In the genomic region with DNA sequence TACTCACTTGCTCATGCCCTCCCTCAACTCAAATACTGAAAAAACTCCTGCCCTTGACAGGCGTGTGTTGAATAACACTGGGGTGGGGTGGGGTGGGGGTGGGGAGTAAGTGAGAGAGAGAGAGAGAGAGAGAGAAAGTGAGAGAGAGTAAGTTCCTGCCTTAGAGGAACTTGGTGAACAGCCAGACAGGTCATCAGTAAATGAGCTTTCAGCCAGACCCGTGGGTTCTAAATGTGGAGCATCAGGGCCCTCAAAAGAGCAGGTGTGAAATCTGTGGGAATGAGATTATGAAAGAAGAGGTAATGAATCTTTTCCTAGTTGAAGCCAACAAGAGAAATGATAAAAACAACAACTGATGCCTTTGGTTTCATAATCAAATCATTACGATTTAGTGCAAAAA, we compare ENCODE assay signal across 14 cellular contexts.
DNase-seq lines count a peak whose midpoint lies in the region; ATAC-seq and TF ChIP-seq lines count a peak whose summit lies in the region.
"Had no signal": no experiment of that assay in that cellular context is flagged by ENCODE, and none has a peak within 500 bp of the region (broad histone marks: within the 10 kb centered on the region; RNA-seq: fewer than 3 reads in every experiment).

No MANE protein-coding gene starts in this region.

- ATAC-seq in HG03439 (IDR thresholded peaks at IDR 0.05; ENCODE audit: unreplicated experiment): no peak
- ATAC-seq in HG02885 (IDR thresholded peaks at IDR 0.05; ENCODE audit: poor library complexity, unreplicated experiment): no peak
- ATAC-seq: CD8-positive, alpha-beta T cell; HepG2 had no signal

- H3K4me3 ChIP-seq in fibroblast of villous mesenchyme (ENCODE audit: low read depth, low read length): no peak overlapping the region
- H3K4me3 ChIP-seq: BLaER1 had no signal

- DNase-seq in NCI-H1105 treated with DMSO at 0.1 percent for 48 hours (lab: John Stamatoyannopoulos, UW) (peak; percentile 1), NCI-H1105 (lab: John Stamatoyannopoulos, UW) (no peak), fibroblast of villous mesenchyme (ENCODE audit: low read depth) (peak; percentile 17), myocyte (ENCODE audit: low read depth) (peak; percentile 59), 8988T (no peak)
- DNase-seq: Calu3; CD8-positive, alpha-beta T cell; DMS79 treated with DMSO at 0.1 percent for 48 hours; H9; KBM-7 had no signal

- no peak for TF ChIP-seq CTCF in fibroblast of villous mesenchyme (IDR thresholded peaks at IDR 0.05; ENCODE audit: insufficient read depth, low read depth, low read length)

Comparison
In these comparisons a context has a peak if more than half of its experiments do, and no peak if none do; other contexts are left out.
1. DNase-seq: peak in NCI-H1105 treated with DMSO at 0.1 percent for 48 hours (single experiment), fibroblast of villous mesenchyme (single experiment) and myocyte (single experiment); none in NCI-H1105 (single experiment) and 8988T (single experiment).